ENCODE assay signal across 8 cellular contexts in the genomic region with DNA sequence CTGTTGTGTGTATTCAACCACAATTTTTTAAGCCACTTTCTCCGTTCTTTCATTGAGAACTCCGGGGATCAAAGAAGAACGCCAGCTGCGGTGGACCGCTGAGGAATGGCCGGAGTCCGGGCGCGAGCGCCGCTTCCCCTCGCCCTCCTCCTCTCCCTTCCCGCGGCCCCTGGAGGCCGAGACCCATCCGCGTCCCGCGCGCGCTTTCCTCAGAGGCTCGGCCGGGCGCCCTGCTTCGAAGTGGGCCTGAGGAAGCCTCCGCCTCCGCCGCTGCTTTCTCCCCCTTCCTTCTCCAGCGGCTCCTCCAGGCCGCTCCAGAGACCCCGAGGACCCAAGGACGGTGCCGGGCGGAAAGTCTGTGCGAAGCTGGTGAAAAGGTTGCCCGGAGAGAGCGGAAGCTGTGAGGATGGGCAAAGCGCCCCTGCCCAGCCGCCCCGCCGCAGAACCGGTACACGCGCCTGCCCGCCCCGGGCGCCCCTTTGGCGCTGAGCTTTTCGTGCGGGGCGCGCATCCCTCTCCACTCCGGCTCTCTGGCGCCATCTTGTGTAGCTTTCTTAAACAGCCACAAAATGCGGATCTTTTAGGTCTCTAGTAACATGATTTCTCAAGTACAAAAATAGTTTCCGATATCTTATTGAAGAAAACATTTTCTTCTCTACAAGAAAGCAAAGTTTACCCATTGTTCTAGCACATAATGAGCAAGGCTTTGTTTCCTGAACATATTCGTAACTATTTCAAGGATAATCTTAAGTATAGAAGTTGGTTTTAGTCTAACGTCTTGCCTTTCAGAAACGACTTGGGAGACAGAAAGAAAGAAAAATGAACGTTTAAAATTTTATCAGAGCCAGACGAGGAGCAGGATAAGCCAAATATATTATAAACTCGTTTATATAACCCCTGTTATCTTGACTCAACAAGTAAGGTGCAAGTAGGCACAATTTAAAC.
A peak's percentile ranks its signal among the peaks of the same experiment; 100 is the strongest.
DNase-seq lines count a peak whose midpoint lies in the region; ATAC-seq lines count a peak whose summit lies in the region.

No MANE protein-coding gene starts in this region.

- peak; percentile 77 for DNase-seq in activated gamma-delta T cell treated with Interleukin-2 at 50 U/mL for 16 hours
- DNase-seq in activated gamma-delta T cell (lab: John Stamatoyannopoulos, UW), result no peak
- DNase-seq in NCI-H446 (lab: John Stamatoyannopoulos, UW), result peak; percentile 64 to 81
- peak; percentile 69 to 71 for DNase-seq in activated CD4-positive, alpha-beta T cell treated with anti-CD3 and anti-CD28 coated beads for 24 hours (ENCODE audit: low read depth in 2 of 2)
- DNase-seq in stimulated activated CD4-positive, alpha-beta T cell treated with anti-CD3 and anti-CD28 coated beads, Interleukin-1b, Interleukin-23, amount 100 ng/mL, for 24 hours (ENCODE audit: low read depth in 4 of 4, low spot score in 1 of 4), result peak; percentile 56 to 77 (median 62)

- peak overlapping the region; percentile 65 for H3K27ac ChIP-seq in cingulate gyrus (ENCODE audit: low read depth, low read length)
- peak overlapping the region; percentile 75 for H3K27ac ChIP-seq in layer of hippocampus (ENCODE audit: low read depth, low read length)

- no peaks in the 10 kb centered on the region for H3K27me3 ChIP-seq in layer of hippocampus (ENCODE audit: control insufficient read depth, insufficient read depth, low read length)

- peak; percentile 84 for ATAC-seq in HG03066 (IDR thresholded peaks at IDR 0.05; ENCODE audit: low read depth, unreplicated experiment)
